23 cellular contexts compared by ENCODE assay signal in genomic region chr12:118778077-118778476, GRCh38.
A peak's percentile ranks its signal among the peaks of the same experiment; 100 is the strongest.
DNase-seq lines count a peak whose midpoint lies in the region; ATAC-seq and TF ChIP-seq lines count a peak whose summit lies in the region.
"Had no signal": no experiment of that assay in that cellular context is flagged by ENCODE, and none has a peak within 500 bp of the region (broad histone marks: within the 10 kb centered on the region; RNA-seq: fewer than 3 reads in every experiment).

No MANE protein-coding gene starts in this region.

- ATAC-seq in Right ventricle myocardium superior (ENCODE audit: poor library complexity), result peak; percentile 60
- ATAC-seq: GM12878 had no signal

- TF ChIP-seq CTCF in left ventricle myocardium inferior (IDR thresholded peaks at IDR 0.05; ENCODE audit: borderline replicate concordance) (no peak), esophagus muscularis mucosa (IDR thresholded peaks at IDR 0.05) (no peak), osteocyte (IDR thresholded peaks at IDR 0.05) (no peak)

- H3K27me3 ChIP-seq in left ventricle myocardium inferior (ENCODE audit: low read depth) (peaks cover 64% of the 10 kb centered on the region), esophagus muscularis mucosa (peaks cover 0 to 17% (median 0%) of the 10 kb centered on the region in 4 donors)
- H3K27me3 ChIP-seq: BLaER1 had no signal

- H3K4me1 Mint-ChIP-seq in osteocyte (ENCODE audit: unreplicated experiment), result no peaks in the 10 kb centered on the region
- H3K4me1 Mint-ChIP-seq: CD14-positive monocyte; CD4-positive, alpha-beta memory T cell; CD8-positive, alpha-beta memory T cell had no signal

- no peaks in the 10 kb centered on the region for H3K4me1 ChIP-seq in left ventricle myocardium inferior
- peaks cover 0 to 6% (median 0%) of the 10 kb centered on the region in 4 donors for H3K4me1 ChIP-seq in esophagus muscularis mucosa
- H3K4me1 ChIP-seq: BE2C, BLaER1 had no signal

- H3K36me3 ChIP-seq in left ventricle myocardium inferior (no peaks in the 10 kb centered on the region), esophagus muscularis mucosa (no peaks in the 10 kb centered on the region)
- H3K36me3 ChIP-seq: BE2C, BLaER1 had no signal

- WGBS in esophagus muscularis mucosa, result 66% methylated on average over 2 of the region's 2 CpGs

- no peaks in the 10 kb centered on the region for H3K36me3 Mint-ChIP-seq in osteocyte (ENCODE audit: unreplicated experiment)
- H3K36me3 Mint-ChIP-seq: CD14-positive monocyte; CD4-positive, alpha-beta memory T cell; CD4-positive, CD25-positive, alpha-beta regulatory T cell; CD8-positive, alpha-beta memory T cell had no signal

- no peak overlapping the region for H3K4me3 Mint-ChIP-seq in osteocyte (ENCODE audit: unreplicated experiment)
- H3K4me3 Mint-ChIP-seq: CD14-positive monocyte; CD4-positive, alpha-beta memory T cell; CD4-positive, CD25-positive, alpha-beta regulatory T cell; CD8-positive, alpha-beta memory T cell had no signal

- DNase-seq in Right ventricle myocardium superior (no peak), left ventricle myocardium inferior (no peak), esophagus muscularis mucosa (ENCODE audit: extremely low spot score) (peak; percentile 50), osteocyte (ENCODE audit: extremely low spot score, unreplicated experiment) (peak; percentile 2), NCI-H345 (lab: John Stamatoyannopoulos, UW) (no peak)
- DNase-seq: 8988T; ACHN; BE2C; C1 segment of cervical spinal cord; CD4-positive, alpha-beta memory T cell; CD4-positive, CD25-positive, alpha-beta regulatory T cell; CD8-positive, alpha-beta memory T cell; COR-L47; DMS 273 treated with DMSO at 0.1 percent for 48 hours; DMS153; DMS53; DMS79; DND-41; EL; GDM1 had no signal

- H3K9me3 Mint-ChIP-seq in osteocyte (ENCODE audit: unreplicated experiment), result peaks cover 4% of the 10 kb centered on the region

- H3K27ac ChIP-seq in left ventricle myocardium inferior (replicated peaks) (no peak overlapping the region), esophagus muscularis mucosa (replicated peaks in 1 of 4) (no peak overlapping the region)
- H3K27ac ChIP-seq: BLaER1 had no signal

- TF ChIP-seq EP300 in esophagus muscularis mucosa (IDR thresholded peaks at IDR 0.05), result no peak

- H3K27me3 Mint-ChIP-seq in osteocyte (ENCODE audit: unreplicated experiment), result no peaks in the 10 kb centered on the region
- H3K27me3 Mint-ChIP-seq: CD4-positive, CD25-positive, alpha-beta regulatory T cell had no signal

- intact Hi-C loops in Right ventricle myocardium superior (cut with DNase I), result no loop called here
- intact Hi-C loops in left ventricle myocardium inferior (cut with micrococcal nuclease), result no loop called here
- intact Hi-C loops in esophagus muscularis mucosa (cut with DNase I), result no loop called here

- H3K9me3 ChIP-seq in left ventricle myocardium inferior (replicated peaks) (peaks cover 4% of the 10 kb centered on the region), esophagus muscularis mucosa (peaks cover 0 to 7% (median 0%) of the 10 kb centered on the region in 4 donors)
- H3K9me3 ChIP-seq: BE2C, BLaER1 had no signal

- TF ChIP-seq POLR2A in esophagus muscularis mucosa (IDR thresholded peaks at IDR 0.05; ENCODE audit: low read depth), result no peak

- H3K27ac Mint-ChIP-seq in osteocyte (ENCODE audit: unreplicated experiment), result no peak overlapping the region
- H3K27ac Mint-ChIP-seq: CD14-positive monocyte; CD4-positive, CD25-positive, alpha-beta regulatory T cell; CD8-positive, alpha-beta memory T cell had no signal

- H3K4me3 ChIP-seq in left ventricle myocardium inferior (no peak overlapping the region), esophagus muscularis mucosa (no peak overlapping the region)
- H3K4me3 ChIP-seq: BLaER1, GM12878 had no signal

Comparison
In these comparisons a context has a peak if more than half of its experiments do, and no peak if none do; other contexts are left out.
1. DNase-seq: peak in esophagus muscularis mucosa (single experiment) and osteocyte (single experiment); none in Right ventricle myocardium superior (single experiment), left ventricle myocardium inferior (single experiment) and NCI-H345 (single experiment).